1 cellular context compared by ENCODE assay signal in the genomic region with DNA sequence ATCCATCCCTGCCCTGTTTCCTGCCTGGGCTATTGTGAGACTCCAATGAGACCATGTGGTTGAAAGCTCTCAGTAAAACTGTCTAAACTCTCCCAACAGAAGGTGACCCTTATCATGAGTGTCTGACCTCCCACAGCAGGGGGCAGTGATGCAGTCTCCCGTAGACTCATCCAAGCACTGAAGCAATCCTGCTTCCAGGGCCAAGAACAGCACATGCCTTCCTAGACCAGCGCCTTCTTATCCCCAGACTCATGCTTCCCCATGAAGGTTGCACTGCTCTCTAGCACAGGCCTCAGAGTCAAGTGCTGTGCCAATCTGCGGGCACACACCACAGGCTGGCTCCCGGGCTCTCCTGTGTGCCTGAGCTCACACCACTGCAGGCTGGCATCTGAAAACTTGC.
TF ChIP-seq lines count a peak whose summit lies in the region.

No MANE protein-coding gene starts in this region.

TF ChIP-seq in SK-N-SH treated with all-trans-retinoic acid at 6 μM for 48 hours, 23 proteins besides CTCF, POLR2A, EP300 and RAD21 (continued from another document):
- TF ChIP-seq PATZ1 (CRISPR knock-in tag; IDR thresholded peaks at IDR 0.05; ENCODE audit: borderline replicate concordance): no peak
